In the genomic region with DNA sequence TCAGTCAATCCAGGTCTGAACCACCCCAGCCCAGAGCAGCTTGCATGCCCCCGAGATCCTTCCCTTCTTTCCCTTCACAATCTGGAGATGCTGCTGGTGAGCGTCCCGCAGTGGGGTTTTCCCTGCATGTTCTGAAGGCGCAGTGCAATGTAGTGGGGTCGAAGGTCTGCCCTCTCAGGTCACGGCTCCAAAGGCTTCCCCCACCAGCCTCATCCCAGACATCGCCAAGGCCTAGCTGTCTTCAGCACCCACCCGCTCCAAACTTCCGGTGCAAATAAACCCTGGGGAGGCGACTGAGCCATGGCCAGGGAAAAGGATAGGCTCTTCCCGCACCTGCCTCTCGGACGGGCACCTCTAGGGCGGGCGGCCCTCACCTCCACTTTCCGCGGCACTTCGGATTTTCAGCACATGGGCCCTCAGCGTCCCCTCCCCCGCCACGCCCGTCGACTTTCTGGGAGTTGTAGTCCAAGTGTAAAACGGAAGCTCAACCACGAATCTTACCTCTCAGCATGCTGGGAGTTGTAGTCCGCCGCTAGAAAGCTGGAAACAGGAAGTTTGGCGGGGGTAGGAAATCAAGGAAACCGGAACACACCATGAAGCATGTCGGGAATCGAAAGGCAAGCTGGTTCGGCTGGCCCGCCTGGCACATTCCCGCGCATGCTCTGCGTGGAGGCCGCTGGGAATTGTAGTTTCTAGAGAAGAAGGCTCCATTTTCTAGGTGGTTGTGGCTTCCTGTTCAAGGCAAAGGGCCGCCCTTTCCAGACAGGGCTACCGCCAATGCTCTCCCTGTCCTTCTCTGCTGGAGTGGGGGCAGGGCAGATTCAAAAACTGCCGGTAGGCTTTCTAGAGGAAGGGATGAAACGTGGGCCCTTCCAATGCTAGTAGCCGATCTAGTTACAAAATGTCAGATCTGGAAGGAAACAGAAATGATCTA, we compare ENCODE assay signal across 1 cellular context.
A peak's percentile ranks its signal among the peaks of the same experiment; 100 is the strongest.
TF ChIP-seq lines count a peak whose summit lies in the region.

A gene (minus strand): TSS at position 410 of the 934 bp plus-strand sequence. CDS start 2,384 bp downstream, outside the sequence.

TF ChIP-seq in K562, 482 proteins besides CTCF, POLR2A, EP300 and RAD21 (continued from another document and continues in another):
- TF ChIP-seq, protein P1, sequence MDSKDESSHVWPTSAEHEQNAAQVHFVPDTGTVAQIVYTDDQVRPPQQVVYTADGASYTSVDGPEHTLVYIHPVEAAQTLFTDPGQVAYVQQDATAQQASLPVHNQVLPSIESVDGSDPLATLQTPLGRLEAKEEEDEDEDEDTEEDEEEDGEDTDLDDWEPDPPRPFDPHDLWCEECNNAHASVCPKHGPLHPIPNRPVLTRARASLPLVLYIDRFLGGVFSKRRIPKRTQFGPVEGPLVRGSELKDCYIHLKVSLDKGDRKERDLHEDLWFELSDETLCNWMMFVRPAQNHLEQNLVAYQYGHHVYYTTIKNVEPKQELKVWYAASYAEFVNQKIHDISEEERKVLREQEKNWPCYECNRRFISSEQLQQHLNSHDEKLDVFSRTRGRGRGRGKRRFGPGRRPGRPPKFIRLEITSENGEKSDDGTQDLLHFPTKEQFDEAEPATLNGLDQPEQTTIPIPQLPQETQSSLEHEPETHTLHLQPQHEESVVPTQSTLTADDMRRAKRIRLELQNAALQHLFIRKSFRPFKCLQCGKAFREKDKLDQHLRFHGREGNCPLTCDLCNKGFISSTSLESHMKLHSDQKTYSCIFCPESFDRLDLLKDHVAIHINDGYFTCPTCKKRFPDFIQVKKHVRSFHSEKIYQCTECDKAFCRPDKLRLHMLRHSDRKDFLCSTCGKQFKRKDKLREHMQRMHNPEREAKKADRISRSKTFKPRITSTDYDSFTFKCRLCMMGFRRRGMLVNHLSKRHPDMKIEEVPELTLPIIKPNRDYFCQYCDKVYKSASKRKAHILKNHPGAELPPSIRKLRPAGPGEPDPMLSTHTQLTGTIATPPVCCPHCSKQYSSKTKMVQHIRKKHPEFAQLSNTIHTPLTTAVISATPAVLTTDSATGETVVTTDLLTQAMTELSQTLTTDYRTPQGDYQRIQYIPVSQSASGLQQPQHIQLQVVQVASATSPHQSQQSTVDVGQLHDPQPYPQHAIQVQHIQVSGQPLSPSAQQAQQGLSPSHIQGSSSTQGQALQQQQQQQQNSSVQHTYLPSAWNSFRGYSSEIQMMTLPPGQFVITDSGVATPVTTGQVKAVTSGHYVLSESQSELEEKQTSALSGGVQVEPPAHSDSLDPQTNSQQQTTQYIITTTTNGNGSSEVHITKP (IDR thresholded peaks at IDR 0.05; ENCODE audit: partially characterized antibody): peak; percentile 79
- TF ChIP-seq E2F3 (CRISPR knock-in tag; IDR thresholded peaks at IDR 0.05) (peak; percentile 84; the same call in 1 of the 2 replicates), ADNP (tag; IDR thresholded peaks at IDR 0.05) (no peak), ZNF696 (CRISPR knock-in tag; conservative IDR thresholded peaks at IDR 0.05) (no peak), FUS (optimal IDR thresholded peaks at IDR 0.05; ENCODE audit: low read depth, low read length) (no peak), DIDO1 (tag; IDR thresholded peaks at IDR 0.05; ENCODE audit: low read depth) (peak; percentile 71; the same call in 1 of the 2 replicates), ZNF12 (CRISPR knock-in tag; IDR thresholded peaks at IDR 0.05) (peak; percentile 63; the same call in 1 of the 2 replicates), HDAC1 (IDR thresholded peaks at IDR 0.05) (peak in 1 of 2 experiments; percentile 98; a peak in 2 of 4 replicates), DACH1 (IDR thresholded peaks at IDR 0.05; ENCODE audit: partially characterized antibody) (peak; percentile 5), POLR2G (IDR thresholded peaks at IDR 0.05; ENCODE audit: low read depth, low read length) (peak; percentile 89), RBM39 (optimal IDR thresholded peaks at IDR 0.05; ENCODE audit: low read depth, low read length) (no peak), ARID1B (IDR thresholded peaks at IDR 0.05) (no peak), ZNF316 (IDR thresholded peaks at IDR 0.05) (no peak), NFE2L1 (tag; IDR thresholded peaks at IDR 0.05; ENCODE audit: borderline replicate concordance, low read depth) (no peak), POLR2B (IDR thresholded peaks at IDR 0.05; ENCODE audit: low read depth, partially characterized antibody) (no peak), RBFOX2 (IDR thresholded peaks at IDR 0.05; ENCODE audit: low read depth, low read length) (peak; percentile 88), SPI1 (IDR thresholded peaks at IDR 0.05; ENCODE audit: borderline replicate concordance, low read depth, low read length) (peak; percentile 69), OTX1 (CRISPR knock-in tag; IDR thresholded peaks at IDR 0.05) (no peak), TOE1 (IDR thresholded peaks at IDR 0.05; ENCODE audit: borderline replicate concordance) (peak; percentile 67), TOE1 (CRISPR knock-in tag; IDR thresholded peaks at IDR 0.05; ENCODE audit: borderline replicate concordance, low read depth) (no peak), BRD4 (IDR thresholded peaks at IDR 0.05) (no peak)
- TF ChIP-seq, protein P2, sequence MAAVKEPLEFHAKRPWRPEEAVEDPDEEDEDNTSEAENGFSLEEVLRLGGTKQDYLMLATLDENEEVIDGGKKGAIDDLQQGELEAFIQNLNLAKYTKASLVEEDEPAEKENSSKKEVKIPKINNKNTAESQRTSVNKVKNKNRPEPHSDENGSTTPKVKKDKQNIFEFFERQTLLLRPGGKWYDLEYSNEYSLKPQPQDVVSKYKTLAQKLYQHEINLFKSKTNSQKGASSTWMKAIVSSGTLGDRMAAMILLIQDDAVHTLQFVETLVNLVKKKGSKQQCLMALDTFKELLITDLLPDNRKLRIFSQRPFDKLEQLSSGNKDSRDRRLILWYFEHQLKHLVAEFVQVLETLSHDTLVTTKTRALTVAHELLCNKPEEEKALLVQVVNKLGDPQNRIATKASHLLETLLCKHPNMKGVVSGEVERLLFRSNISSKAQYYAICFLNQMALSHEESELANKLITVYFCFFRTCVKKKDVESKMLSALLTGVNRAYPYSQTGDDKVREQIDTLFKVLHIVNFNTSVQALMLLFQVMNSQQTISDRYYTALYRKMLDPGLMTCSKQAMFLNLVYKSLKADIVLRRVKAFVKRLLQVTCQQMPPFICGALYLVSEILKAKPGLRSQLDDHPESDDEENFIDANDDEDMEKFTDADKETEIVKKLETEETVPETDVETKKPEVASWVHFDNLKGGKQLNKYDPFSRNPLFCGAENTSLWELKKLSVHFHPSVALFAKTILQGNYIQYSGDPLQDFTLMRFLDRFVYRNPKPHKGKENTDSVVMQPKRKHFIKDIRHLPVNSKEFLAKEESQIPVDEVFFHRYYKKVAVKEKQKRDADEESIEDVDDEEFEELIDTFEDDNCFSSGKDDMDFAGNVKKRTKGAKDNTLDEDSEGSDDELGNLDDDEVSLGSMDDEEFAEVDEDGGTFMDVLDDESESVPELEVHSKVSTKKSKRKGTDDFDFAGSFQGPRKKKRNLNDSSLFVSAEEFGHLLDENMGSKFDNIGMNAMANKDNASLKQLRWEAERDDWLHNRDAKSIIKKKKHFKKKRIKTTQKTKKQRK (IDR thresholded peaks at IDR 0.05; ENCODE audit: borderline replicate concordance, low read depth, low read length): no peak
- TF ChIP-seq, protein P3, sequence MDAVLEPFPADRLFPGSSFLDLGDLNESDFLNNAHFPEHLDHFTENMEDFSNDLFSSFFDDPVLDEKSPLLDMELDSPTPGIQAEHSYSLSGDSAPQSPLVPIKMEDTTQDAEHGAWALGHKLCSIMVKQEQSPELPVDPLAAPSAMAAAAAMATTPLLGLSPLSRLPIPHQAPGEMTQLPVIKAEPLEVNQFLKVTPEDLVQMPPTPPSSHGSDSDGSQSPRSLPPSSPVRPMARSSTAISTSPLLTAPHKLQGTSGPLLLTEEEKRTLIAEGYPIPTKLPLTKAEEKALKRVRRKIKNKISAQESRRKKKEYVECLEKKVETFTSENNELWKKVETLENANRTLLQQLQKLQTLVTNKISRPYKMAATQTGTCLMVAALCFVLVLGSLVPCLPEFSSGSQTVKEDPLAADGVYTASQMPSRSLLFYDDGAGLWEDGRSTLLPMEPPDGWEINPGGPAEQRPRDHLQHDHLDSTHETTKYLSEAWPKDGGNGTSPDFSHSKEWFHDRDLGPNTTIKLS (IDR thresholded peaks at IDR 0.05; ENCODE audit: borderline replicate concordance, low read depth): peak; percentile 97
- TF ChIP-seq, protein P4, sequence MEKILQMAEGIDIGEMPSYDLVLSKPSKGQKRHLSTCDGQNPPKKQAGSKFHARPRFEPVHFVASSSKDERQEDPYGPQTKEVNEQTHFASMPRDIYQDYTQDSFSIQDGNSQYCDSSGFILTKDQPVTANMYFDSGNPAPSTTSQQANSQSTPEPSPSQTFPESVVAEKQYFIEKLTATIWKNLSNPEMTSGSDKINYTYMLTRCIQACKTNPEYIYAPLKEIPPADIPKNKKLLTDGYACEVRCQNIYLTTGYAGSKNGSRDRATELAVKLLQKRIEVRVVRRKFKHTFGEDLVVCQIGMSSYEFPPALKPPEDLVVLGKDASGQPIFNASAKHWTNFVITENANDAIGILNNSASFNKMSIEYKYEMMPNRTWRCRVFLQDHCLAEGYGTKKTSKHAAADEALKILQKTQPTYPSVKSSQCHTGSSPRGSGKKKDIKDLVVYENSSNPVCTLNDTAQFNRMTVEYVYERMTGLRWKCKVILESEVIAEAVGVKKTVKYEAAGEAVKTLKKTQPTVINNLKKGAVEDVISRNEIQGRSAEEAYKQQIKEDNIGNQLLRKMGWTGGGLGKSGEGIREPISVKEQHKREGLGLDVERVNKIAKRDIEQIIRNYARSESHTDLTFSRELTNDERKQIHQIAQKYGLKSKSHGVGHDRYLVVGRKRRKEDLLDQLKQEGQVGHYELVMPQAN (IDR thresholded peaks at IDR 0.05; ENCODE audit: borderline replicate concordance): peak; percentile 98
- TF ChIP-seq, protein P5, sequence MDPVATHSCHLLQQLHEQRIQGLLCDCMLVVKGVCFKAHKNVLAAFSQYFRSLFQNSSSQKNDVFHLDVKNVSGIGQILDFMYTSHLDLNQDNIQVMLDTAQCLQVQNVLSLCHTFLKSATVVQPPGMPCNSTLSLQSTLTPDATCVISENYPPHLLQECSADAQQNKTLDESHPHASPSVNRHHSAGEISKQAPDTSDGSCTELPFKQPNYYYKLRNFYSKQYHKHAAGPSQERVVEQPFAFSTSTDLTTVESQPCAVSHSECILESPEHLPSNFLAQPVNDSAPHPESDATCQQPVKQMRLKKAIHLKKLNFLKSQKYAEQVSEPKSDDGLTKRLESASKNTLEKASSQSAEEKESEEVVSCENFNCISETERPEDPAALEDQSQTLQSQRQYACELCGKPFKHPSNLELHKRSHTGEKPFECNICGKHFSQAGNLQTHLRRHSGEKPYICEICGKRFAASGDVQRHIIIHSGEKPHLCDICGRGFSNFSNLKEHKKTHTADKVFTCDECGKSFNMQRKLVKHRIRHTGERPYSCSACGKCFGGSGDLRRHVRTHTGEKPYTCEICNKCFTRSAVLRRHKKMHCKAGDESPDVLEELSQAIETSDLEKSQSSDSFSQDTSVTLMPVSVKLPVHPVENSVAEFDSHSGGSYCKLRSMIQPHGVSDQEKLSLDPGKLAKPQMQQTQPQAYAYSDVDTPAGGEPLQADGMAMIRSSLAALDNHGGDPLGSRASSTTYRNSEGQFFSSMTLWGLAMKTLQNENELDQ (CRISPR knock-in tag; IDR thresholded peaks at IDR 0.05; ENCODE audit: borderline replicate concordance): no peak
- TF ChIP-seq, protein P6, sequence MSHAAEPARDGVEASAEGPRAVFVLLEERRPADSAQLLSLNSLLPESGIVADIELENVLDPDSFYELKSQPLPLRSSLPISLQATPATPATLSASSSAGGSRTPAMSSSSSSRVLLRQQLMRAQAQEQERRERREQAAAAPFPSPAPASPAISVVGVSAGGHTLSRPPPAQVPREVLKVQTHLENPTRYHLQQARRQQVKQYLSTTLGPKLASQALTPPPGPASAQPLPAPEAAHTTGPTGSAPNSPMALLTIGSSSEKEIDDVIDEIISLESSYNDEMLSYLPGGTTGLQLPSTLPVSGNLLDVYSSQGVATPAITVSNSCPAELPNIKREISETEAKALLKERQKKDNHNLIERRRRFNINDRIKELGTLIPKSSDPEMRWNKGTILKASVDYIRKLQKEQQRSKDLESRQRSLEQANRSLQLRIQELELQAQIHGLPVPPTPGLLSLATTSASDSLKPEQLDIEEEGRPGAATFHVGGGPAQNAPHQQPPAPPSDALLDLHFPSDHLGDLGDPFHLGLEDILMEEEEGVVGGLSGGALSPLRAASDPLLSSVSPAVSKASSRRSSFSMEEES (CRISPR knock-in tag; IDR thresholded peaks at IDR 0.05): no peak
- TF ChIP-seq, protein P7, sequence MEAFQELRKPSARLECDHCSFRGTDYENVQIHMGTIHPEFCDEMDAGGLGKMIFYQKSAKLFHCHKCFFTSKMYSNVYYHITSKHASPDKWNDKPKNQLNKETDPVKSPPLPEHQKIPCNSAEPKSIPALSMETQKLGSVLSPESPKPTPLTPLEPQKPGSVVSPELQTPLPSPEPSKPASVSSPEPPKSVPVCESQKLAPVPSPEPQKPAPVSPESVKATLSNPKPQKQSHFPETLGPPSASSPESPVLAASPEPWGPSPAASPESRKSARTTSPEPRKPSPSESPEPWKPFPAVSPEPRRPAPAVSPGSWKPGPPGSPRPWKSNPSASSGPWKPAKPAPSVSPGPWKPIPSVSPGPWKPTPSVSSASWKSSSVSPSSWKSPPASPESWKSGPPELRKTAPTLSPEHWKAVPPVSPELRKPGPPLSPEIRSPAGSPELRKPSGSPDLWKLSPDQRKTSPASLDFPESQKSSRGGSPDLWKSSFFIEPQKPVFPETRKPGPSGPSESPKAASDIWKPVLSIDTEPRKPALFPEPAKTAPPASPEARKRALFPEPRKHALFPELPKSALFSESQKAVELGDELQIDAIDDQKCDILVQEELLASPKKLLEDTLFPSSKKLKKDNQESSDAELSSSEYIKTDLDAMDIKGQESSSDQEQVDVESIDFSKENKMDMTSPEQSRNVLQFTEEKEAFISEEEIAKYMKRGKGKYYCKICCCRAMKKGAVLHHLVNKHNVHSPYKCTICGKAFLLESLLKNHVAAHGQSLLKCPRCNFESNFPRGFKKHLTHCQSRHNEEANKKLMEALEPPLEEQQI (IDR thresholded peaks at IDR 0.05): no peak
